In the genomic region with DNA sequence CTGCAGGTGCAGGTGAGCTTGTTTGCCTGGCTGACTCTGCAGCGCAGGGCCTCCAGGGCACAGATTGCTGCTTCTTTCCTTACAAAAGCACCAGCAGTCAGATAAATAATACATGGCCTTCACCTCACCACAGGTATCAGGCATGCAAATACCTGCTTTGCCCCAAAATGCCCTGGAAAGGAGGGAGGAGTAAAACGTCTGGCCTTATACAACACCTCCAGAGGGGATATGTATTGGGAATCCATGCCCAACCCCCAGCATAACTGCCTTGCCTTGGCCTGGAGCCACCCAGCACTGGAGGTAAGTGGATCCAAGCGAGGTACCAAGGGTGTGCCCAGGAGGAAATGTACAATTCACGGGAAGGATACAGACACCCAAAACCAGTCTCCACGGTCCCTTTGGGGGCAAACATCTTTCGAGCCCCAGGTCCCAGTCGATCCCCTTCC, we compare ENCODE assay signal across 1 cellular context.
TF ChIP-seq lines count a peak whose summit lies in the region.

No MANE protein-coding gene starts in this region.

TF ChIP-seq in endothelial cell of umbilical vein, 7 proteins besides CTCF, POLR2A, EP300 and RAD21 (continued from another document):
- TF ChIP-seq GATA2 (IDR thresholded peaks at IDR 0.05; ENCODE audit: insufficient read depth, insufficient read length, low read depth, low read length) (no peak), JUN (IDR thresholded peaks at IDR 0.05; ENCODE audit: borderline replicate concordance, insufficient read depth, insufficient read length, low read depth) (no peak), MAX (IDR thresholded peaks at IDR 0.05; ENCODE audit: insufficient read depth, insufficient read length) (no peak), MYC (IDR thresholded peaks at IDR 0.05; ENCODE audit: low read depth, low read length) (no peak), POLR2AphosphoS5 (IDR thresholded peaks at IDR 0.05; ENCODE audit: insufficient read depth, low read depth, low read length) (no peak), EZH2 (IDR thresholded peaks at IDR 0.05; ENCODE audit: borderline replicate concordance, low read depth, low read length, severe bottlenecking) (no peak)
